ENCODE assay signal across 6 cellular contexts in the genomic region with DNA sequence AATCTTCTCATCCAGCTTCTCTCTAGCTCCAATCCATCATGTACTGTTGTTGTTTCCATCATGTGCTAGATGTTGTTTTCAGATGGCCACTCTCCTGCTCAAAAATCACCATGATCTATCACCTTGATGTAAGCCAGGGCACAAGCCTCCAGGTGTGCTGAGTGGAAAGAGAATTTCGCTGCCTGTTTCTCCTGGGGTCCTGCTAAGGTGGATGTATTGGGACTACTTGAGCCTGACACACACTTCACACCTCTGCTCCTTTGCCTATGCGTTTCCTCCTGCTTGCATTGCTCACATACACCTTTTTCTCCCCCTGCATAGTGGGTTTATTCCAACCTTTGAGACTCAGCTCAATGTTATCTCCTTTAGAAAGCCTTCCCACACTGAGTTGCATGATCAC.
"Had no signal": no experiment of that assay in that cellular context is flagged by ENCODE, and none has a peak within 500 bp of the region (broad histone marks: within the 10 kb centered on the region; RNA-seq: fewer than 3 reads in every experiment).

No MANE protein-coding gene starts in this region.

- H2AFZ ChIP-seq: GM23248 had no signal

- H3K36me3 Mint-ChIP-seq: IgD-negative memory B cell had no signal

- H3K4me1 Mint-ChIP-seq: IgD-negative memory B cell had no signal

- H3K4me3 Mint-ChIP-seq: H9, IgD-negative memory B cell had no signal

- H3K27ac Mint-ChIP-seq: H9, IgD-negative memory B cell had no signal

- H3K4me3 ChIP-seq: GM23248 had no signal

- DNase-seq: GM23248, H9, HCEC 1CT, KBM-7 had no signal

- H3K9ac ChIP-seq: GM23248 had no signal

- H3K27ac ChIP-seq: GM23248, HL-60 had no signal

- H3K9me3 Mint-ChIP-seq: H9 had no signal
